In genomic region chr10:127149613-127150081, GRCh38 we compare ENCODE assay signal across 17 cellular contexts. TPM values are rescaled to one million over a fixed set of nuclear protein-coding genes. Genes with fewer than 3 reads are reported as not detected.
DNase-seq lines count a peak whose midpoint lies in the region; ATAC-seq, FAIRE-seq and TF ChIP-seq lines count a peak whose summit lies in the region.
"Had no signal": no experiment of that assay in that cellular context is flagged by ENCODE, and none has a peak within 500 bp of the region (broad histone marks: within the 10 kb centered on the region; RNA-seq: fewer than 3 reads in every experiment).

No MANE protein-coding gene starts in this region.

- intact Hi-C loops in left ventricle myocardium superior (cut with micrococcal nuclease): no loop called here

- H3K79me2 ChIP-seq in astrocyte (ENCODE audit: insufficient read depth, low read length): no peaks in the 10 kb centered on the region
- H3K79me2 ChIP-seq: hepatocyte, parathyroid adenoma had no signal

- H3K4me3 ChIP-seq in cardiac muscle cell: no peak overlapping the region
- H3K4me3 ChIP-seq in astrocyte (ENCODE audit: insufficient read depth, low read depth, low read length): no peak overlapping the region
- H3K4me3 ChIP-seq: hepatocyte had no signal

- H3K36me3 ChIP-seq in cardiac muscle cell (no peaks in the 10 kb centered on the region), astrocyte (ENCODE audit: insufficient read depth, low read length) (no peaks in the 10 kb centered on the region)

- peak overlapping the region; percentile 70 for H3K27ac Mint-ChIP-seq in astrocyte (ENCODE audit: unreplicated experiment)
- H3K27ac Mint-ChIP-seq in type B pancreatic cell: peak overlapping the region; percentile 41
- H3K27ac Mint-ChIP-seq: memory B cell had no signal

- TF ChIP-seq CTCF in cardiac muscle cell (IDR thresholded peaks at IDR 0.05; ENCODE audit: low read depth, low read length) (no peak), astrocyte (IDR thresholded peaks at IDR 0.05; ENCODE audit: insufficient read depth, low read depth, low read length) (no peak), type B pancreatic cell (conservative IDR thresholded peaks at IDR 0.05) (no peak)

- DNase-seq in cardiac muscle cell (ENCODE audit: low read depth in 1 of 2, low spot score in 1 of 2) (peak; percentile 10 to 17), left ventricle myocardium superior (no peak), astrocyte (ENCODE audit: low read depth) (peak; percentile 63), iPS DF 19.7 (ENCODE audit: low read depth, low spot score) (peak; percentile 68), type B pancreatic cell (ENCODE audit: extremely low spot score, unreplicated experiment) (no peak), pons (ENCODE audit: low spot score) (no peak), NCI-H2107 treated with DMSO at 0.1 percent for 48 hours (lab: John Stamatoyannopoulos, UW; ENCODE audit: unreplicated experiment) (no peak)
- DNase-seq: activated gamma-delta T cell treated with Interleukin-2 at 50 U/mL for 16 hours, GOT3, NCI-H2081 had no signal

- no peak overlapping the region for H2AFZ ChIP-seq in astrocyte (ENCODE audit: low read depth, low read length)
- H2AFZ ChIP-seq: hepatocyte, parathyroid adenoma had no signal

- no peak for FAIRE-seq in astrocyte (lab: Jason Lieb, UNC)
- FAIRE-seq: A204.1 had no signal

- no peak overlapping the region for H3K4me3 Mint-ChIP-seq in astrocyte (ENCODE audit: unreplicated experiment)
- H3K4me3 Mint-ChIP-seq in type B pancreatic cell: peak overlapping the region; percentile 31
- H3K4me3 Mint-ChIP-seq: memory B cell had no signal

- no peaks in the 10 kb centered on the region for H3K27me3 ChIP-seq in cardiac muscle cell
- no peaks in the 10 kb centered on the region for H3K27me3 ChIP-seq in astrocyte (ENCODE audit: insufficient read depth, low read length)
- H3K27me3 ChIP-seq: hepatocyte had no signal

- H3K9ac ChIP-seq in astrocyte (ENCODE audit: low read length): peak overlapping the region; percentile 65
- H3K9ac ChIP-seq: parathyroid adenoma had no signal

- H3K4me1 Mint-ChIP-seq in astrocyte (ENCODE audit: low read depth, unreplicated experiment): peaks cover 74% of the 10 kb centered on the region
- peaks cover 27% of the 10 kb centered on the region for H3K4me1 Mint-ChIP-seq in type B pancreatic cell (ENCODE audit: unreplicated experiment)
- H3K4me1 Mint-ChIP-seq: memory B cell had no signal

- ATAC-seq in left ventricle myocardium superior: no peak
- ATAC-seq in GM21526 (IDR thresholded peaks at IDR 0.05; ENCODE audit: low FRiP score, unreplicated experiment): no peak

- peaks cover 11% of the 10 kb centered on the region for H4K20me1 ChIP-seq in astrocyte (ENCODE audit: insufficient read depth, low read length)

- H3K4me1 ChIP-seq in cardiac muscle cell (ENCODE audit: low read depth) (no peaks in the 10 kb centered on the region), astrocyte (ENCODE audit: insufficient read depth, low read length) (peaks cover 62% of the 10 kb centered on the region)
- H3K4me1 ChIP-seq: parathyroid adenoma had no signal

- H3K27ac ChIP-seq in cardiac muscle cell (no peak overlapping the region), astrocyte (ENCODE audit: low read depth, low read length) (peak overlapping the region; percentile 93)
- H3K27ac ChIP-seq: hepatocyte, parathyroid adenoma, VCaP had no signal

- H3K9me3 Mint-ChIP-seq in astrocyte (ENCODE audit: unreplicated experiment) (no peaks in the 10 kb centered on the region), type B pancreatic cell (no peaks in the 10 kb centered on the region)
- H3K9me3 Mint-ChIP-seq: memory B cell had no signal

- H3K4me2 ChIP-seq in astrocyte (ENCODE audit: low read length): peak overlapping the region; percentile 75
- H3K4me2 ChIP-seq: hepatocyte had no signal

- H3K9me3 ChIP-seq in cardiac muscle cell (ENCODE audit: low read depth) (no peaks in the 10 kb centered on the region), astrocyte (ENCODE audit: insufficient read depth, low read depth, low read length) (no peaks in the 10 kb centered on the region)

- no peaks in the 10 kb centered on the region for H3K36me3 Mint-ChIP-seq in astrocyte (ENCODE audit: low read depth, unreplicated experiment)
- H3K36me3 Mint-ChIP-seq in type B pancreatic cell: no peaks in the 10 kb centered on the region
- H3K36me3 Mint-ChIP-seq: memory B cell had no signal

- no peaks in the 10 kb centered on the region for H3K27me3 Mint-ChIP-seq in astrocyte (ENCODE audit: low read depth, unreplicated experiment)
- H3K27me3 Mint-ChIP-seq in type B pancreatic cell: no peaks in the 10 kb centered on the region
- H3K27me3 Mint-ChIP-seq: memory B cell had no signal

RNA-seq across cellular contexts. Expression of gene INSYN2A, which starts 46.7 kb away (rescaled TPM):
- total RNA-seq in cardiac muscle cell (not detected in 2 replicates), left ventricle myocardium superior (not detected), astrocyte (0.31 and 0.41 TPM in 2 replicates), type B pancreatic cell (ENCODE audit: low replicate concordance) (0.07 and 0.85 TPM in 2 replicates)
- polyA plus RNA-seq in cardiac muscle cell: 0.41 and 0.60 TPM in 2 replicates
- total RNA-seq: activated CD8-positive, alpha-beta memory T cell treated with anti-CD3 and anti-CD28 coated beads for 36 hours had no signal

Comparison
In these comparisons a context has a peak if more than half of its experiments do, and no peak if none do; other contexts are left out.
1. DNase-seq: peak in cardiac muscle cell (2 of 2), astrocyte (single experiment) and iPS DF 19.7 (single experiment); none in left ventricle myocardium superior (single experiment), type B pancreatic cell (single experiment), pons (single experiment) and NCI-H2107 treated with DMSO at 0.1 percent for 48 hours (single experiment).